In genomic region chr14:49688701-49689030, GRCh38 we compare ENCODE assay signal across 9 cellular contexts. TPM values are rescaled to one million over a fixed set of nuclear protein-coding genes. Genes with fewer than 3 reads are reported as not detected.
A peak's percentile ranks its signal among the peaks of the same experiment; 100 is the strongest.
DNase-seq lines count a peak whose midpoint lies in the region; ATAC-seq, FAIRE-seq and TF ChIP-seq lines count a peak whose summit lies in the region.
"Had no signal": no experiment of that assay in that cellular context is flagged by ENCODE, and none has a peak within 500 bp of the region (broad histone marks: within the 10 kb centered on the region; RNA-seq: fewer than 3 reads in every experiment).

No MANE protein-coding gene starts in this region.

- WGBS in prostate gland: 87% methylated on average over 8 of the region's 8 CpGs

- POLR2A ChIA-PET in endothelial cell of umbilical vein (lab: Charles Lee) (interaction anchor here (0.7 kb wide), 1 partner anchor 69 kb away, joined by 3 read pairs; the partner anchor contains the start of gene RPL36AL), A673 (lab: Charles Lee; ENCODE audit: low non-redundant PET) (no interaction called here)

- H3K4me2 ChIP-seq in DND-41 (ENCODE audit: insufficient read depth, low read length) (peak overlapping the region; percentile 83), OCI-LY3 (ENCODE audit: low read length) (peak overlapping the region; percentile 75), endothelial cell of umbilical vein (ENCODE audit: insufficient read depth, low read length) (no peak overlapping the region)

- TF ChIP-seq POLR2A in endothelial cell of umbilical vein (IDR thresholded peaks at IDR 0.05; ENCODE audit: low read depth, low read length): no peak
- TF ChIP-seq POLR2A in prostate gland (IDR thresholded peaks at IDR 0.05): no peak

- no peaks in the 10 kb centered on the region for H4K20me1 ChIP-seq in DND-41 (ENCODE audit: insufficient read depth, low read length)
- no peaks in the 10 kb centered on the region for H4K20me1 ChIP-seq in OCI-LY3 (ENCODE audit: insufficient read depth, low read length)
- H4K20me1 ChIP-seq in endothelial cell of umbilical vein (replicated peaks; ENCODE audit: control insufficient read depth, extremely low read depth, insufficient read depth, low read length): no peaks in the 10 kb centered on the region

- peaks cover 47% of the 10 kb centered on the region for H3K79me2 ChIP-seq in DND-41 (ENCODE audit: insufficient read depth, low read length)
- H3K79me2 ChIP-seq in OCI-LY3 (ENCODE audit: low read length): peaks cover 32% of the 10 kb centered on the region
- peaks cover 20% of the 10 kb centered on the region for H3K79me2 ChIP-seq in endothelial cell of umbilical vein (ENCODE audit: control insufficient read depth, insufficient read depth, low read length)

- dilution Hi-C loops in endothelial cell of umbilical vein (cut with MboI; ENCODE audit: extremely low pct_ligation_motif_present, low sequenced_read_pairs): no loop called here

- peak overlapping the region in 1 of 2 experiments; percentile 79; a peak in 2 of 4 replicates for H3K4me3 ChIP-seq in DND-41 (ENCODE audit: low read depth in 1 of 2, low read length in 2 of 2)
- peak overlapping the region; percentile 83 for H3K4me3 ChIP-seq in OCI-LY3 (ENCODE audit: low read length)
- no peak overlapping the region for H3K4me3 ChIP-seq in endothelial cell of umbilical vein (replicated peaks in 1 of 3; ENCODE audit: insufficient read depth in 1 of 3, low read depth in 1 of 3, low read length in 3 of 3)
- peak overlapping the region in 1 of 2 donors; percentile 47 for H3K4me3 ChIP-seq in prostate gland
- no peak overlapping the region for H3K4me3 ChIP-seq in A673 (ENCODE audit: low read depth, low read length, poor library complexity, severe bottlenecking)

- TF ChIP-seq CTCF in DND-41 (IDR thresholded peaks at IDR 0.05; ENCODE audit: borderline replicate concordance, extremely low read depth, low read length, poor library complexity, severe bottlenecking) (no peak), OCI-LY3 (IDR thresholded peaks at IDR 0.05; ENCODE audit: low read depth, low read length) (no peak), endothelial cell of umbilical vein (IDR thresholded peaks at IDR 0.05; ENCODE audit: extremely low read depth in 1 of 2, insufficient read depth in 1 of 2, low read depth in 1 of 2, low read length in 2 of 2) (no peak), prostate gland (IDR thresholded peaks at IDR 0.05) (no peak), A673 (conservative IDR thresholded peaks at IDR 0.05; ENCODE audit: low read depth, low read length) (no peak)

- H3K4me1 ChIP-seq in DND-41 (ENCODE audit: insufficient read depth, low read length) (peaks cover 50% of the 10 kb centered on the region), OCI-LY3 (ENCODE audit: low read length) (peaks cover 15% of the 10 kb centered on the region), endothelial cell of umbilical vein (ENCODE audit: control insufficient read depth, extremely low read depth, insufficient read depth, low read length) (peaks cover 8% of the 10 kb centered on the region), prostate gland (replicated peaks) (no peaks in the 10 kb centered on the region), A673 (ENCODE audit: insufficient read depth, low read length, poor library complexity, severe bottlenecking) (peaks cover 16% of the 10 kb centered on the region)

- peak overlapping the region; percentile 87 for H3K27ac ChIP-seq in DND-41 (ENCODE audit: low read length)
- H3K27ac ChIP-seq in OCI-LY3 (ENCODE audit: low read length): no peak overlapping the region
- no peak overlapping the region for H3K27ac ChIP-seq in endothelial cell of umbilical vein (ENCODE audit: insufficient read depth, low read depth, low read length)
- H3K27ac ChIP-seq in prostate gland: peak overlapping the region; percentile 74 to 77
- no peak overlapping the region for H3K27ac ChIP-seq in A673 (ENCODE audit: low read depth, low read length, poor library complexity, severe bottlenecking)

- peaks cover 3% of the 10 kb centered on the region for H3K36me3 ChIP-seq in DND-41 (ENCODE audit: insufficient read depth, low read length)
- H3K36me3 ChIP-seq in OCI-LY3 (replicated peaks; ENCODE audit: low read depth, low read length): peaks cover 6% of the 10 kb centered on the region
- H3K36me3 ChIP-seq in endothelial cell of umbilical vein (ENCODE audit: control insufficient read depth in 2 of 2, extremely low read depth in 1 of 2, insufficient read depth in 2 of 2, low read length in 2 of 2): no peaks in the 10 kb centered on the region
- H3K36me3 ChIP-seq in prostate gland: no peaks in the 10 kb centered on the region
- no peaks in the 10 kb centered on the region for H3K36me3 ChIP-seq in A673 (ENCODE audit: insufficient read depth, low read length, poor library complexity, severe bottlenecking)
- H3K36me3 ChIP-seq: ovary had no signal

- H3K9ac ChIP-seq in DND-41 (ENCODE audit: low read depth, low read length) (peak overlapping the region; percentile 72), OCI-LY3 (ENCODE audit: low read length) (no peak overlapping the region), endothelial cell of umbilical vein (replicated peaks; ENCODE audit: extremely low read depth, insufficient read depth, low read length) (no peak overlapping the region)

- BruUV-seq in endothelial cell of umbilical vein (replicated peaks; lab: Mats Ljungman, UMichigan) (no TSS peak), A673 (replicated peaks; lab: Mats Ljungman, UMichigan) (no TSS peak)

- intact Hi-C loops in endothelial cell of umbilical vein (cut with micrococcal nuclease): no loop called here
- intact Hi-C loops in prostate gland (cut with DNase I): no loop called here
- intact Hi-C loops in A673 (cut with micrococcal nuclease; ENCODE audit: unreplicated experiment): loop anchor here (2.0 kb wide), 1 partner anchor 54 kb away; the partner anchor contains the start of gene DNAAF2

- H3K9me1 ChIP-seq in endothelial cell of umbilical vein (replicated peaks; ENCODE audit: control insufficient read depth, extremely low read depth, insufficient read depth, low read length): no peaks in the 10 kb centered on the region

- H2AFZ ChIP-seq in DND-41 (ENCODE audit: low read depth, low read length) (peak overlapping the region; percentile 95), OCI-LY3 (ENCODE audit: low read depth, low read length) (peak overlapping the region; percentile 87), endothelial cell of umbilical vein (ENCODE audit: low read depth, low read length) (peak overlapping the region; percentile 73)

- H3K9me3 ChIP-seq in DND-41 (ENCODE audit: insufficient read depth, low read length, severe bottlenecking) (no peaks in the 10 kb centered on the region), OCI-LY3 (ENCODE audit: insufficient read depth, low read length) (no peaks in the 10 kb centered on the region), endothelial cell of umbilical vein (replicated peaks; ENCODE audit: control insufficient read depth, insufficient read depth, low read length) (no peaks in the 10 kb centered on the region), prostate gland (no peaks in the 10 kb centered on the region), A673 (ENCODE audit: low read depth, low read length, poor library complexity, severe bottlenecking) (no peaks in the 10 kb centered on the region)
- H3K9me3 ChIP-seq: ovary had no signal

- no peak for FAIRE-seq in endothelial cell of umbilical vein (lab: Jason Lieb, UNC)

- CTCF ChIA-PET in endothelial cell of umbilical vein (lab: Charles Lee) (interaction anchor here (0.8 to 1.6 kb wide), 3 partner anchors 21 to 79 kb away, joined by 3 to 5 read pairs (median 4); no protein-coding TSS in a partner anchor), A673 (lab: Charles Lee) (no interaction called here)

- ATAC-seq in DND-41 (ENCODE audit: insufficient read depth, low read depth) (no peak), HG02870 (IDR thresholded peaks at IDR 0.05; ENCODE audit: unreplicated experiment) (no peak), HG03159 (IDR thresholded peaks at IDR 0.05; ENCODE audit: unreplicated experiment) (no peak)

- H3K27me3 ChIP-seq in DND-41 (ENCODE audit: insufficient read depth, low read length, poor library complexity): no peaks in the 10 kb centered on the region
- H3K27me3 ChIP-seq in OCI-LY3 (ENCODE audit: low read depth, low read length): no peaks in the 10 kb centered on the region
- no peaks in the 10 kb centered on the region for H3K27me3 ChIP-seq in endothelial cell of umbilical vein (ENCODE audit: control insufficient read depth in 2 of 2, insufficient read depth in 2 of 2, low read length in 2 of 2)
- no peaks in the 10 kb centered on the region for H3K27me3 ChIP-seq in prostate gland (replicated peaks; ENCODE audit: insufficient read depth)
- H3K27me3 ChIP-seq in A673 (replicated peaks; ENCODE audit: insufficient read depth, low read depth, low read length, poor library complexity): no peaks in the 10 kb centered on the region
- H3K27me3 ChIP-seq: ovary had no signal

- DNase-seq in DND-41: no peak
- DNase-seq in endothelial cell of umbilical vein (ENCODE audit: low read depth, low spot score): peak; percentile 11
- DNase-seq in prostate gland (ENCODE audit: low spot score): no peak
- DNase-seq in AG08396 (ENCODE audit: low spot score): no peak
- DNase-seq in A673 (ENCODE audit: low spot score): no peak

RNA-seq across cellular contexts. Expression of gene POLE2, which starts 0.7 kb away (rescaled TPM):
- 16.4 and 18.3 TPM in 2 replicates for total RNA-seq in endothelial cell of umbilical vein
- 9.1 and 12.5 TPM in 2 replicates for polyA plus RNA-seq in endothelial cell of umbilical vein
- 13.4 and 16.1 TPM in 2 replicates for polyA plus RNA-seq in endothelial cell of umbilical vein (2011; cell fraction: cytosol; rRNA removed)
- 23.0 and 24.0 TPM in 2 replicates for polyA plus RNA-seq in endothelial cell of umbilical vein (2011; cell fraction: nucleus; rRNA removed)
- 7.3 and 14.7 TPM in 2 replicates for polyA plus RNA-seq in endothelial cell of umbilical vein (2012)
- polyA minus RNA-seq in endothelial cell of umbilical vein: 10.7 and 11.1 TPM in 2 replicates
- 7.7 TPM for polyA minus RNA-seq in endothelial cell of umbilical vein (2011; cell fraction: cytosol; rRNA and poly(A)+ RNA removed)
- polyA minus RNA-seq in endothelial cell of umbilical vein (2011; cell fraction: nucleus; rRNA and poly(A)+ RNA removed): 13.5 and 18.6 TPM in 2 replicates
- 1 to 10 TPM; 3.2 to 5.8 TPM for total RNA-seq in prostate gland
- total RNA-seq in A673 (2021): 39.5 and 42.1 TPM in 2 replicates

RNA-seq across cellular contexts. Expression of gene KLHDC1, which starts 4.3 kb away (rescaled TPM):
- 1.2 and 1.6 TPM in 2 replicates for total RNA-seq in endothelial cell of umbilical vein
- 0.22 and 0.77 TPM in 2 replicates for polyA plus RNA-seq in endothelial cell of umbilical vein
- polyA plus RNA-seq in endothelial cell of umbilical vein (2011; cell fraction: cytosol; rRNA removed): 0.20 and 0.30 TPM in 2 replicates
- 1.8 and 2.3 TPM in 2 replicates for polyA plus RNA-seq in endothelial cell of umbilical vein (2011; cell fraction: nucleus; rRNA removed)
- 0.47 and 0.68 TPM in 2 replicates for polyA plus RNA-seq in endothelial cell of umbilical vein (2012)
- 1.2 and 1.7 TPM in 2 replicates for polyA minus RNA-seq in endothelial cell of umbilical vein
- not detected for polyA minus RNA-seq in endothelial cell of umbilical vein (2011; cell fraction: cytosol; rRNA and poly(A)+ RNA removed)
- 0.91 and 2.2 TPM in 2 replicates for polyA minus RNA-seq in endothelial cell of umbilical vein (2011; cell fraction: nucleus; rRNA and poly(A)+ RNA removed)
- 1 to 10 TPM; 4.6 to 7.7 TPM for total RNA-seq in prostate gland
- total RNA-seq in A673 (2021): 1.3 TPM in 2 replicates

RNA-seq across cellular contexts. Expression of gene DNAAF2, which starts 53.6 kb away (rescaled TPM):
- total RNA-seq in endothelial cell of umbilical vein (5.7 and 6.4 TPM in 2 replicates), prostate gland (10 to 100 TPM; 11.2 to 11.9 TPM), A673 (2021) (12.4 and 13.7 TPM in 2 replicates)
- 3.0 and 3.1 TPM in 2 replicates for polyA plus RNA-seq in endothelial cell of umbilical vein
- polyA plus RNA-seq in endothelial cell of umbilical vein (2011; cell fraction: cytosol; rRNA removed): 4.5 and 4.9 TPM in 2 replicates
- polyA plus RNA-seq in endothelial cell of umbilical vein (2011; cell fraction: nucleus; rRNA removed): 2.0 and 2.4 TPM in 2 replicates
- polyA plus RNA-seq in endothelial cell of umbilical vein (2012): 4.1 and 5.4 TPM in 2 replicates
- polyA minus RNA-seq in endothelial cell of umbilical vein: 1.2 and 1.5 TPM in 2 replicates
- polyA minus RNA-seq in endothelial cell of umbilical vein (2011; cell fraction: cytosol; rRNA and poly(A)+ RNA removed): 5.4 TPM
- polyA minus RNA-seq in endothelial cell of umbilical vein (2011; cell fraction: nucleus; rRNA and poly(A)+ RNA removed): 1.2 and 3.5 TPM in 2 replicates

Comparison
In these comparisons a context has a peak if more than half of its experiments do, and no peak if none do; other contexts are left out.
1. H3K27ac ChIP-seq: peak in DND-41 (single experiment) and prostate gland (2 of 2); none in OCI-LY3 (single experiment), endothelial cell of umbilical vein (single experiment) and A673 (single experiment).
2. Peak in every context shown above with its lines, with median percentiles within 50 percentile points of each other: H2AFZ ChIP-seq.